24 cellular contexts compared by ENCODE assay signal in genomic region chr3:10529809-10530208, GRCh38. TPM values are rescaled to one million over a fixed set of nuclear protein-coding genes. Genes with fewer than 3 reads are reported as not detected.
DNase-seq lines count a peak whose midpoint lies in the region; ATAC-seq and TF ChIP-seq lines count a peak whose summit lies in the region.
"Had no signal": no experiment of that assay in that cellular context is flagged by ENCODE, and none has a peak within 500 bp of the region (broad histone marks: within the 10 kb centered on the region; RNA-seq: fewer than 3 reads in every experiment).

No MANE protein-coding gene starts in this region.

- H3K4me3 ChIP-seq in coronary artery (no peak overlapping the region), neural progenitor cell (no peak overlapping the region)
- H3K4me3 ChIP-seq: GM23338, HAP-1, MG63 had no signal

- H3K27me3 Mint-ChIP-seq in activated T-cell treated with anti-CD3 and anti-CD28 coated beads, Interleukin-2, amount 50 U/mL, for 4 hours (ENCODE audit: low read depth), result peaks cover 6% of the 10 kb centered on the region
- no peaks in the 10 kb centered on the region for H3K27me3 Mint-ChIP-seq in neural progenitor cell (ENCODE audit: insufficient read depth, low read depth)

- no peaks in the 10 kb centered on the region for H3K79me2 ChIP-seq in neural progenitor cell (ENCODE audit: low read depth)

- H3K36me3 Mint-ChIP-seq in activated T-cell treated with anti-CD3 and anti-CD28 coated beads, Interleukin-2, amount 50 U/mL, for 4 hours (ENCODE audit: insufficient read depth), result no peaks in the 10 kb centered on the region
- H3K36me3 Mint-ChIP-seq in neural progenitor cell, result no peaks in the 10 kb centered on the region

- peak; percentile 2 to 10 for DNase-seq in activated T-cell treated with anti-CD3 and anti-CD28 coated beads, Interleukin-2, amount 50 U/mL, for 48 hours
- DNase-seq in activated T-cell treated with anti-CD3 and anti-CD28 coated beads, Interleukin-2, amount 50 U/mL, for 4 hours, result no peak
- DNase-seq in coronary artery (ENCODE audit: low spot score), result peak; percentile 40
- DNase-seq in neural progenitor cell (ENCODE audit: low spot score), result no peak
- peak; percentile 8 for DNase-seq in ureter (ENCODE audit: low spot score)
- DNase-seq in NCI-H2029 (lab: John Stamatoyannopoulos, UW), result no peak
- DNase-seq: Calu3; CD8-positive, alpha-beta memory T cell; DMS153; MG63; NCI-H1048; NCI-H1436; NCI-H1930; NCI-H226; NCI-H524; NCI-H774; NK-92 treated with Interleukin-12 subunit alpha and Interleukin-12 subunit beta, amount 100 ng/mL, for 24 hours; SIG-M5 had no signal

- H3K27ac Mint-ChIP-seq in neural progenitor cell, result peak overlapping the region; percentile 68
- H3K27ac Mint-ChIP-seq: CD8-positive, alpha-beta memory T cell; GM23338 had no signal

- H3K9me3 ChIP-seq in neural progenitor cell (ENCODE audit: low read depth), result no peaks in the 10 kb centered on the region
- H3K9me3 ChIP-seq: HAP-1, MG63 had no signal

- H3K36me3 ChIP-seq in neural progenitor cell, result no peaks in the 10 kb centered on the region
- H3K36me3 ChIP-seq: HAP-1, MG63 had no signal

- no peak overlapping the region for H3K4me2 ChIP-seq in neural progenitor cell
- H3K4me2 ChIP-seq: GM23338 had no signal

- ATAC-seq in activated T-cell treated with anti-CD3 and anti-CD28 coated beads, Interleukin-2, amount 50 U/mL, for 4 hours, result no peak
- ATAC-seq in GM18873 (IDR thresholded peaks at IDR 0.05; ENCODE audit: low FRiP score, unreplicated experiment), result no peak
- ATAC-seq: GM23338 had no signal

- no peak overlapping the region for H3K4me3 Mint-ChIP-seq in activated T-cell treated with anti-CD3 and anti-CD28 coated beads, Interleukin-2, amount 50 U/mL, for 4 hours
- no peak overlapping the region for H3K4me3 Mint-ChIP-seq in neural progenitor cell
- H3K4me3 Mint-ChIP-seq: CD8-positive, alpha-beta memory T cell; GM23338 had no signal

- peaks cover 12% of the 10 kb centered on the region for H3K4me1 ChIP-seq in neural progenitor cell
- H3K4me1 ChIP-seq: HAP-1 had no signal

- no peak overlapping the region for H2AFZ ChIP-seq in neural progenitor cell (replicated peaks)

- TF ChIP-seq CTCF in coronary artery (IDR thresholded peaks at IDR 0.05) (no peak), neural progenitor cell (IDR thresholded peaks at IDR 0.05) (no peak)

- no peak overlapping the region for H3K9ac ChIP-seq in neural progenitor cell

- H3F3A ChIP-seq in neural progenitor cell (ENCODE audit: low read depth), result no peaks in the 10 kb centered on the region

- no peaks in the 10 kb centered on the region for H3K9me3 Mint-ChIP-seq in activated T-cell treated with anti-CD3 and anti-CD28 coated beads, Interleukin-2, amount 50 U/mL, for 4 hours
- H3K9me3 Mint-ChIP-seq in neural progenitor cell, result no peaks in the 10 kb centered on the region
- H3K9me3 Mint-ChIP-seq: CD8-positive, alpha-beta memory T cell; GM23338 had no signal

- peaks cover 6% of the 10 kb centered on the region for H3K27me3 ChIP-seq in neural progenitor cell
- H3K27me3 ChIP-seq: MG63 had no signal

- H3K27ac ChIP-seq in coronary artery, result no peak overlapping the region
- no peak overlapping the region for H3K27ac ChIP-seq in neural progenitor cell
- H3K27ac ChIP-seq: C4-2B had no signal

- H4K20me1 ChIP-seq in neural progenitor cell (ENCODE audit: low read depth), result no peaks in the 10 kb centered on the region

- H3K4me1 Mint-ChIP-seq in activated T-cell treated with anti-CD3 and anti-CD28 coated beads, Interleukin-2, amount 50 U/mL, for 4 hours (ENCODE audit: low read depth), result no peaks in the 10 kb centered on the region
- H3K4me1 Mint-ChIP-seq in neural progenitor cell, result peaks cover 3% of the 10 kb centered on the region
- H3K4me1 Mint-ChIP-seq: CD8-positive, alpha-beta memory T cell; GM23338 had no signal

RNA-seq across cellular contexts. Expression of gene ATP2B2, which starts 24.4 kb away (rescaled TPM):
- under 1 TPM in 1 of 3 donors, not detected in 2; 0.05 TPM for total RNA-seq in activated T-cell treated with anti-CD3 and anti-CD28 coated beads, Interleukin-2, amount 50 U/mL, for 4 hours
- 0.03 TPM in 1 of 2 replicates, not detected in the other for total RNA-seq in neural progenitor cell (ENCODE audit: low replicate concordance)
- total RNA-seq in ureter, result not detected
- total RNA-seq: Calu3; CD8-positive, alpha-beta memory T cell; Daoy; LHCN-M2 had no signal

Comparison
In these comparisons a context has a peak if more than half of its experiments do, and no peak if none do; other contexts are left out.
1. DNase-seq: peak in activated T-cell treated with anti-CD3 and anti-CD28 coated beads, Interleukin-2, amount 50 U/mL, for 48 hours (2 of 2), coronary artery (single experiment) and ureter (single experiment); none in activated T-cell treated with anti-CD3 and anti-CD28 coated beads, Interleukin-2, amount 50 U/mL, for 4 hours (single experiment), neural progenitor cell (single experiment) and NCI-H2029 (single experiment).